ENCODE assay signal across 17 cellular contexts in the genomic region with DNA sequence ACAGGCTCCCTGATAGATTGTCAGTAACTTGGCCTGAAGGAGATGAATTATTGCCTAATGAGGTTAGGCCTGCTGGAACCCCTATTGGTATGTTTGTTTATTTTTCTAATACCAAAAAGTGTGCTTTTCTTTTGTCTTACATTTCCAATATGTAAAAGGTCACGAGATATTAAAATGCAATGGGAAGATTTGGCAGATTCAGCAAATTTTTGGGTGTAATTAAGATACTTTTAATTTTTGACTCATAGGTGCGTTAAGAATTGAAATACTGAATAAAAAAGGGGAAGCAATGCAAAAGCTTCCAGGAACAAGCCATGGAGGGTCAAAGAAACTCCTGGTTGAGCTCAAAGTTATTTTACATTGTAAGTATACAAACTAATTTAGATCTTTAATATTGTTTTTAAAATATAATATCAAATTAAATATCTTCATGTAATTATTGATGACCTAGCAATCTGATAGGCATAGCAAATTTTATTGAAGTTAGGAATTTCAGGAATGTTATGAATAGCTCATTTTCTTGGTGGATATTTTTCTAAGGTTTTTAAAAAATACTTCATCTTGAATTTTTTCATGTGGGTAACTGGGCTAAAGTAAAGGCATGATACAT. TPM values are rescaled to one million over a fixed set of nuclear protein-coding genes. Genes with fewer than 3 reads are reported as not detected.
DNase-seq lines count a peak whose midpoint lies in the region; ATAC-seq, FAIRE-seq and TF ChIP-seq lines count a peak whose summit lies in the region.
"Had no signal": no experiment of that assay in that cellular context is flagged by ENCODE, and none has a peak within 500 bp of the region (broad histone marks: within the 10 kb centered on the region; RNA-seq: fewer than 3 reads in every experiment).

No MANE protein-coding gene starts in this region.

- no peaks in the 10 kb centered on the region; the same call in 1 of the 2 replicates for H3K79me2 ChIP-seq in OCI-LY7 (ENCODE audit: insufficient read depth, low read depth, low read length)

- intact Hi-C loops in OCI-LY7 (cut with micrococcal nuclease; ENCODE audit: unreplicated experiment) (no loop called here), right cardiac atrium (cut with DNase I) (no loop called here)

- no peak for TF ChIP-seq EP300 in A549 (IDR thresholded peaks at IDR 0.05)

- no peaks in the 10 kb centered on the region for H3K27me3 ChIP-seq in right cardiac atrium (ENCODE audit: control insufficient read depth, insufficient read depth)
- H3K27me3 ChIP-seq: BE2C had no signal

- no peak for FAIRE-seq in A549 (lab: Jason Lieb, UNC)
- FAIRE-seq: GM12892, H54 had no signal

- TF ChIP-seq CTCF in A549 (IDR thresholded peaks at IDR 0.05) = no peak
- no peak for TF ChIP-seq CTCF in OCI-LY7 (conservative IDR thresholded peaks at IDR 0.05; ENCODE audit: low read length)

- H3K9me3 ChIP-seq in A549 (no peaks in the 10 kb centered on the region), OCI-LY7 (ENCODE audit: low read length) (no peaks in the 10 kb centered on the region), right cardiac atrium (ENCODE audit: control insufficient read depth, low read length) (no peaks in the 10 kb centered on the region)
- H3K9me3 ChIP-seq: BE2C had no signal

- POLR2A ChIA-PET in A549 (lab: Yijun Ruan, JAX) (no interaction called here), OCI-LY7 (lab: Charles Lee) (interaction anchor here (0.8 to 1.4 kb wide), 6 partner anchors 10 to 102 kb away, joined by 3 to 6 read pairs (median 4); no protein-coding TSS in a partner anchor)

- no peak overlapping the region for H2AFZ ChIP-seq in OCI-LY7 (ENCODE audit: low read length)

- TF ChIP-seq RAD21 in A549 (conservative IDR thresholded peaks at IDR 0.05 in 1 of 2, IDR thresholded peaks at IDR 0.05 in 1 of 2) = no peak

- 92% methylated on average over 2 of the region's 2 CpGs for WGBS in A549 (ENCODE audit: missing lambda C conversion rate)
- 88% methylated on average over 2 of the region's 2 CpGs for WGBS in right cardiac atrium

- H3K9me2 ChIP-seq in OCI-LY7 (ENCODE audit: insufficient read depth, low read length) = no peaks in the 10 kb centered on the region

- no peak for TF ChIP-seq POLR2A in A549 (IDR thresholded peaks at IDR 0.05; ENCODE audit: low read length)

- CTCF ChIA-PET in A549 (lab: Yijun Ruan, JAX) = no interaction called here
- CTCF ChIA-PET in OCI-LY7 (lab: Charles Lee; ENCODE audit: unreplicated experiment) = interaction anchor here (0.6 kb wide), 1 partner anchor 9 kb away, joined by 3 read pairs; no protein-coding TSS in a partner anchor

- peaks cover 6% of the 10 kb centered on the region; the same call in 1 of the 3 replicates for H3K4me1 ChIP-seq in A549
- no peaks in the 10 kb centered on the region for H3K4me1 ChIP-seq in OCI-LY7 (ENCODE audit: insufficient read depth, low read length, poor library complexity, severe bottlenecking)
- no peaks in the 10 kb centered on the region for H3K4me1 ChIP-seq in right cardiac atrium (ENCODE audit: control insufficient read depth, insufficient read depth, low read length)
- H3K4me1 ChIP-seq: BE2C had no signal

- DNase-seq in A549 (ENCODE audit: low read depth in 1 of 2, low spot score in 1 of 2) (no peak), EH (ENCODE audit: low read depth) (peak; percentile 6), OCI-LY7 (ENCODE audit: low spot score) (no peak), iris pigment epithelial cell (ENCODE audit: low read depth) (peak; percentile 27), DMS53 treated with DMSO at 0.1 percent for 48 hours (lab: John Stamatoyannopoulos, UW; ENCODE audit: unreplicated experiment) (no peak), right cardiac atrium (no peak)
- DNase-seq in activated CD4-positive, CD25-positive, alpha-beta regulatory T cell (lab: John Stamatoyannopoulos, UW) = no peak
- DNase-seq: BE2C; Calu3; CD4-positive, alpha-beta T cell; DMS79 treated with DMSO at 0.1 percent for 48 hours; HFFc6; NCI-H1105 treated with DMSO at 0.1 percent for 48 hours; NCI-H1930; RPMI8226 had no signal

- ATAC-seq in A549 (no peak), right cardiac atrium (no peak)

- BruUV-seq in OCI-LY7 (replicated peaks; lab: Mats Ljungman, UMichigan) = no TSS peak

- H3K36me3 ChIP-seq in OCI-LY7 (ENCODE audit: insufficient read depth, low read length) = peaks cover 97% of the 10 kb centered on the region
- H3K36me3 ChIP-seq: BE2C had no signal

- H3K27ac ChIP-seq in A549 (no peak overlapping the region), OCI-LY7 (ENCODE audit: low read depth, low read length, poor library complexity, severe bottlenecking) (peak overlapping the region; percentile 26), right cardiac atrium (ENCODE audit: low read length) (no peak overlapping the region)

- H3K4me3 ChIP-seq in A549 (no peak overlapping the region), OCI-LY7 (ENCODE audit: low read depth, low read length, poor library complexity, severe bottlenecking) (no peak overlapping the region), right cardiac atrium (ENCODE audit: low read length) (no peak overlapping the region)

- H3K4me2 ChIP-seq in A549 = no peak overlapping the region
- H3K4me2 ChIP-seq in OCI-LY7 (ENCODE audit: low read length) = no peak overlapping the region

- H4K20me1 ChIP-seq in OCI-LY7 (ENCODE audit: insufficient read depth, low read length) = no peaks in the 10 kb centered on the region

TF ChIP-seq in A549, 52 proteins besides CTCF, POLR2A, EP300 and RAD21:
- peak; percentile 44 for TF ChIP-seq MAFK (IDR thresholded peaks at IDR 0.05; ENCODE audit: partially characterized antibody)
- no peak for TF ChIP-seq HDAC2 (IDR thresholded peaks at IDR 0.05)
- no peak for TF ChIP-seq NR3C1 (IDR thresholded peaks at IDR 0.05)
- TF ChIP-seq, protein P1, sequence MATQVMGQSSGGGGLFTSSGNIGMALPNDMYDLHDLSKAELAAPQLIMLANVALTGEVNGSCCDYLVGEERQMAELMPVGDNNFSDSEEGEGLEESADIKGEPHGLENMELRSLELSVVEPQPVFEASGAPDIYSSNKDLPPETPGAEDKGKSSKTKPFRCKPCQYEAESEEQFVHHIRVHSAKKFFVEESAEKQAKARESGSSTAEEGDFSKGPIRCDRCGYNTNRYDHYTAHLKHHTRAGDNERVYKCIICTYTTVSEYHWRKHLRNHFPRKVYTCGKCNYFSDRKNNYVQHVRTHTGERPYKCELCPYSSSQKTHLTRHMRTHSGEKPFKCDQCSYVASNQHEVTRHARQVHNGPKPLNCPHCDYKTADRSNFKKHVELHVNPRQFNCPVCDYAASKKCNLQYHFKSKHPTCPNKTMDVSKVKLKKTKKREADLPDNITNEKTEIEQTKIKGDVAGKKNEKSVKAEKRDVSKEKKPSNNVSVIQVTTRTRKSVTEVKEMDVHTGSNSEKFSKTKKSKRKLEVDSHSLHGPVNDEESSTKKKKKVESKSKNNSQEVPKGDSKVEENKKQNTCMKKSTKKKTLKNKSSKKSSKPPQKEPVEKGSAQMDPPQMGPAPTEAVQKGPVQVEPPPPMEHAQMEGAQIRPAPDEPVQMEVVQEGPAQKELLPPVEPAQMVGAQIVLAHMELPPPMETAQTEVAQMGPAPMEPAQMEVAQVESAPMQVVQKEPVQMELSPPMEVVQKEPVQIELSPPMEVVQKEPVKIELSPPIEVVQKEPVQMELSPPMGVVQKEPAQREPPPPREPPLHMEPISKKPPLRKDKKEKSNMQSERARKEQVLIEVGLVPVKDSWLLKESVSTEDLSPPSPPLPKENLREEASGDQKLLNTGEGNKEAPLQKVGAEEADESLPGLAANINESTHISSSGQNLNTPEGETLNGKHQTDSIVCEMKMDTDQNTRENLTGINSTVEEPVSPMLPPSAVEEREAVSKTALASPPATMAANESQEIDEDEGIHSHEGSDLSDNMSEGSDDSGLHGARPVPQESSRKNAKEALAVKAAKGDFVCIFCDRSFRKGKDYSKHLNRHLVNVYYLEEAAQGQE (IDR thresholded peaks at IDR 0.05) = no peak

RNA-seq across cellular contexts. Expression of a gene that starts 52.1 kb away (rescaled TPM):
- polyA plus RNA-seq in A549 (2011; rRNA removed) (21.5 and 25.5 TPM in 2 replicates), A549 (2017; fragmentation: RNase III; extraction: RNeasy Plus Mini Kit Qiagen cat#74134 plus additional on column Dnase treatment) (15.5 to 18.3 TPM (median 16.1 TPM) in 3 replicates), right cardiac atrium (7.1 TPM)
- polyA plus RNA-seq in A549 (2012; cell fraction: cytosol; rRNA removed) = 5.1 and 5.5 TPM in 2 replicates
- 5.4 and 7.6 TPM in 2 replicates for polyA plus RNA-seq in A549 (2012; cell fraction: nucleus; rRNA removed)
- polyA minus RNA-seq in A549 (2011; rRNA and poly(A)+ RNA removed) = 24.7 and 24.8 TPM in 2 replicates
- total RNA-seq in OCI-LY7 (2014; rRNA removed; shearing (Covaris generic)) = 140 and 164 TPM in 2 replicates
- total RNA-seq in OCI-LY7 (2022) (114 and 136 TPM in 2 replicates), right cardiac atrium (10 to 100 TPM; 26.3 to 31.4 (median 31.1) TPM)

Comparison
In these comparisons a context has a peak if more than half of its experiments do, and no peak if none do; other contexts are left out.
1. DNase-seq: peak in EH (single experiment) and iris pigment epithelial cell (single experiment); none in A549 (0 of 2), OCI-LY7 (single experiment), DMS53 treated with DMSO at 0.1 percent for 48 hours (single experiment), activated CD4-positive, CD25-positive, alpha-beta regulatory T cell (0 of 4) and right cardiac atrium (0 of 3).